In genomic region chr4:59518005-59518823, GRCh38 we compare ENCODE assay signal across 22 cellular contexts.
A peak's percentile ranks its signal among the peaks of the same experiment; 100 is the strongest.
DNase-seq lines count a peak whose midpoint lies in the region; ATAC-seq and TF ChIP-seq lines count a peak whose summit lies in the region.
"Had no signal": no experiment of that assay in that cellular context is flagged by ENCODE, and none has a peak within 500 bp of the region (broad histone marks: within the 10 kb centered on the region; RNA-seq: fewer than 3 reads in every experiment).

No MANE protein-coding gene starts in this region.

- H3K9me3 Mint-ChIP-seq in naive thymus-derived CD4-positive, alpha-beta T cell = peaks cover 0 to 9% (median 0%) of the 10 kb centered on the region in 11 donors
- H3K9me3 Mint-ChIP-seq: CD8-positive, alpha-beta T cell; naive B cell had no signal

- no peaks in the 10 kb centered on the region for H3K4me1 ChIP-seq in HEK293 (ENCODE audit: control insufficient read depth, insufficient read depth, low read length)
- no peaks in the 10 kb centered on the region for H3K4me1 ChIP-seq in naive thymus-derived CD4-positive, alpha-beta T cell (ENCODE audit: control insufficient read depth in 2 of 2, insufficient read depth in 2 of 2, low read length in 2 of 2)
- H3K4me1 ChIP-seq: body of pancreas, parathyroid adenoma, right lobe of liver had no signal

- DNase-seq in ecto neural progenitor cell (ENCODE audit: low spot score) = peak; percentile 54
- no peak for DNase-seq in naive thymus-derived CD4-positive, alpha-beta T cell
- DNase-seq in stimulated activated naive CD8-positive, alpha-beta T cell treated with anti-CD3 and anti-CD28 coated beads, Interleukin-15, Interleukin-2, amounts not matched to agents 100 U/mL and 50 U/mL, for 24 hours = no peak
- DNase-seq: activated T-cell treated with anti-CD3 and anti-CD28 coated beads, Interleukin-2, amount 50 U/mL, for 48 hours; body of pancreas; DND-41; effector CD8-positive, alpha-beta T cell; foreskin melanocyte; left cardiac atrium; mesendoderm; naive B cell; NCI-H1092; NK-92 treated with Interleukin-12 subunit alpha and Interleukin-12 subunit beta, amount 100 ng/mL, for 24 hours; right lobe of liver had no signal

- CTCF ChIA-PET in HEK293 (lab: Yijun Ruan, JAX) = no interaction called here
- CTCF ChIA-PET in naive thymus-derived CD4-positive, alpha-beta T cell (lab: Charles Lee) = no interaction called here

- no peak for TF ChIP-seq CTCF in HEK293 (tag by site-specific recombination; IDR thresholded peaks at IDR 0.05)

- no peaks in the 10 kb centered on the region for H3K9me3 ChIP-seq in HEK293 (ENCODE audit: control insufficient read depth, insufficient read depth, low read depth, low read length)
- H3K9me3 ChIP-seq in naive thymus-derived CD4-positive, alpha-beta T cell (ENCODE audit: control insufficient read depth in 2 of 3, low read length in 3 of 3) = no peaks in the 10 kb centered on the region
- H3K9me3 ChIP-seq: body of pancreas, right lobe of liver had no signal

- POLR2A ChIA-PET in HEK293 (lab: Yijun Ruan, JAX) = no interaction called here
- POLR2A ChIA-PET in naive thymus-derived CD4-positive, alpha-beta T cell (lab: Charles Lee) = no interaction called here

- ATAC-seq in naive thymus-derived CD4-positive, alpha-beta T cell = peak; percentile 18
- ATAC-seq in stimulated activated naive CD8-positive, alpha-beta T cell treated with anti-CD3 and anti-CD28 coated beads, Interleukin-15, Interleukin-2, amounts not matched to agents 100 U/mL and 50 U/mL, for 24 hours = peak; percentile 19
- ATAC-seq in GM19452 (IDR thresholded peaks at IDR 0.05; ENCODE audit: unreplicated experiment) (no peak), HG02852 (IDR thresholded peaks at IDR 0.05; ENCODE audit: unreplicated experiment) (no peak), GM21723 (IDR thresholded peaks at IDR 0.05; ENCODE audit: unreplicated experiment) (no peak)
- ATAC-seq: body of pancreas; CD8-positive, alpha-beta T cell; esophagus mucosa; left cardiac atrium had no signal

- H3K4me3 ChIP-seq in HEK293 (ENCODE audit: low read depth, low read length) = no peak overlapping the region
- no peak overlapping the region for H3K4me3 ChIP-seq in naive thymus-derived CD4-positive, alpha-beta T cell (ENCODE audit: low read length)
- H3K4me3 ChIP-seq: body of pancreas, right lobe of liver had no signal

- H3K27me3 ChIP-seq in naive thymus-derived CD4-positive, alpha-beta T cell (ENCODE audit: control insufficient read depth in 2 of 2, insufficient read depth in 2 of 2, low read length in 2 of 2) = no peaks in the 10 kb centered on the region
- H3K27me3 ChIP-seq: body of pancreas, right lobe of liver had no signal

- no peaks in the 10 kb centered on the region for H3K36me3 Mint-ChIP-seq in naive thymus-derived CD4-positive, alpha-beta T cell
- H3K36me3 Mint-ChIP-seq: activated naive CD8-positive, alpha-beta T cell; CD8-positive, alpha-beta T cell; naive B cell had no signal

- no peak overlapping the region for H3K27ac Mint-ChIP-seq in naive thymus-derived CD4-positive, alpha-beta T cell
- H3K27ac Mint-ChIP-seq: activated naive CD8-positive, alpha-beta T cell; CD8-positive, alpha-beta T cell; naive B cell had no signal

- no peaks in the 10 kb centered on the region for H3K27me3 Mint-ChIP-seq in naive thymus-derived CD4-positive, alpha-beta T cell
- H3K27me3 Mint-ChIP-seq: activated naive CD8-positive, alpha-beta T cell; naive B cell had no signal

- no peak overlapping the region for H3K27ac ChIP-seq in HEK293 (ENCODE audit: extremely low read depth, low read depth, low read length)
- H3K27ac ChIP-seq in naive thymus-derived CD4-positive, alpha-beta T cell (ENCODE audit: low read depth, low read length) = no peak overlapping the region
- H3K27ac ChIP-seq: body of pancreas, parathyroid adenoma, right lobe of liver had no signal

- H3K36me3 ChIP-seq in HEK293 (ENCODE audit: control insufficient read depth in 2 of 2, insufficient read depth in 1 of 2, low read length in 2 of 2) = no peaks in the 10 kb centered on the region
- H3K36me3 ChIP-seq in naive thymus-derived CD4-positive, alpha-beta T cell (ENCODE audit: control insufficient read depth in 2 of 3, insufficient read depth in 3 of 3, low read length in 3 of 3) = no peaks in the 10 kb centered on the region
- H3K36me3 ChIP-seq: right lobe of liver had no signal

- H3K4me3 Mint-ChIP-seq in naive thymus-derived CD4-positive, alpha-beta T cell = no peak overlapping the region
- H3K4me3 Mint-ChIP-seq: activated naive CD8-positive, alpha-beta T cell; CD8-positive, alpha-beta T cell had no signal

- no peaks in the 10 kb centered on the region for H3K4me1 Mint-ChIP-seq in naive thymus-derived CD4-positive, alpha-beta T cell
- H3K4me1 Mint-ChIP-seq: naive B cell had no signal

- intact Hi-C loops in naive thymus-derived CD4-positive, alpha-beta T cell (cut with micrococcal nuclease) = no loop called here

TF ChIP-seq in HEK293, 187 proteins besides CTCF, POLR2A, EP300 and RAD21:
- no peak for TF ChIP-seq GLI2 (tag by site-specific recombination; IDR thresholded peaks at IDR 0.05; ENCODE audit: borderline replicate concordance, low read depth)
- TF ChIP-seq ZBTB20 (tag by site-specific recombination; IDR thresholded peaks at IDR 0.05) = peak; percentile 84

Comparison
In these comparisons a context has a peak if more than half of its experiments do, and no peak if none do; other contexts are left out.
1. ATAC-seq: peak in naive thymus-derived CD4-positive, alpha-beta T cell (single experiment) and stimulated activated naive CD8-positive, alpha-beta T cell treated with anti-CD3 and anti-CD28 coated beads, Interleukin-15, Interleukin-2, amounts not matched to agents 100 U/mL and 50 U/mL, for 24 hours (single experiment); none in GM19452 (single experiment), HG02852 (single experiment) and GM21723 (single experiment).